Comparison of ENCODE assay signal across 24 cellular contexts in genomic region chr12:56804169-56804568, GRCh38. TPM values are rescaled to one million over a fixed set of nuclear protein-coding genes. Genes with fewer than 3 reads are reported as not detected.
"Had no signal": no experiment of that assay in that cellular context is flagged by ENCODE, and none has a peak within 500 bp of the region (broad histone marks: within the 10 kb centered on the region; RNA-seq: fewer than 3 reads in every experiment).

No MANE protein-coding gene starts in this region.

- H3K4me1 Mint-ChIP-seq: activated CD4-positive, alpha-beta T cell treated with anti-CD3 and anti-CD28 coated beads, Interleukin-2, amount 10 ng/mL, durations not matched to agents 7 days and 5 days; mesothelial cell of epicardium; nephron; T-cell had no signal

- H3K36me3 ChIP-seq: adrenal gland, suprapubic skin, vagina had no signal

- H3K27ac Mint-ChIP-seq: activated CD4-positive, alpha-beta T cell treated with anti-CD3 and anti-CD28 coated beads, Interleukin-2, amount 10 ng/mL, durations not matched to agents 7 days and 5 days; mesothelial cell of epicardium; nephron; stimulated activated naive CD8-positive, alpha-beta T cell treated with anti-CD3 and anti-CD28 coated beads, Interleukin-15, Interleukin-2, amounts not matched to agents 100 ng/mL and 50 ng/mL, for 24 hours; T-cell had no signal

- H3K27me3 Mint-ChIP-seq: activated CD4-positive, alpha-beta T cell treated with anti-CD3 and anti-CD28 coated beads, Interleukin-2, amount 10 ng/mL, durations not matched to agents 7 days and 5 days; stimulated activated naive CD8-positive, alpha-beta T cell treated with anti-CD3 and anti-CD28 coated beads, Interleukin-15, Interleukin-2, amounts not matched to agents 100 ng/mL and 50 ng/mL, for 24 hours; T-cell had no signal

- H3K4me1 ChIP-seq: vagina had no signal

- DNase-seq: activated CD4-positive, alpha-beta T cell treated with anti-CD3 and anti-CD28 coated beads, Interleukin-2, amount 10 ng/mL, durations not matched to agents 7 days and 5 days; activated CD8-positive, alpha-beta memory T cell treated with anti-CD3 and anti-CD28 coated beads for 24 hours; activated CD8-positive, alpha-beta memory T cell treated with anti-CD3 and anti-CD28 coated beads, Interleukin-2, amount 50 U/mL, for 48 hours; activated effector memory CD4-positive, alpha-beta T cell treated with Interleukin-2 at 50 U/mL for 16 hours; activated T-cell treated with anti-CD3 and anti-CD28 coated beads, Interleukin-2, amount 50 U/mL, for 48 hours; cerebellar nuclear complex; effector CD4-positive, alpha-beta T cell; right cardiac atrium; small intestine; stimulated activated CD4-positive, alpha-beta T cell treated with anti-CD3 and anti-CD28 coated beads, Interleukin-15, amount 100 ng/mL, for 24 hours; stimulated activated CD4-positive, alpha-beta T cell treated with anti-CD3 and anti-CD28 coated beads, Interleukin-2, amount 100 ng/mL, for 48 hours; T-cell; T1000; trophoblast cell had no signal

- H3K27ac ChIP-seq: adrenal gland, suprapubic skin, vagina had no signal

- ATAC-seq: activated naive CD4-positive, alpha-beta T cell treated with anti-CD3 and anti-CD28 coated beads, Interleukin-2, amount 50 U/mL, for 72 hours; left colon; T-cell had no signal

- H3K27me3 ChIP-seq: adrenal gland, suprapubic skin, vagina had no signal

- H3K4me3 ChIP-seq: adrenal gland, lung, suprapubic skin, vagina had no signal

- H3K4me3 Mint-ChIP-seq: activated CD4-positive, alpha-beta T cell treated with anti-CD3 and anti-CD28 coated beads, Interleukin-2, amount 10 ng/mL, durations not matched to agents 7 days and 5 days; mesothelial cell of epicardium; nephron; stimulated activated naive CD8-positive, alpha-beta T cell treated with anti-CD3 and anti-CD28 coated beads, Interleukin-15, Interleukin-2, amounts not matched to agents 100 ng/mL and 50 ng/mL, for 24 hours; T-cell had no signal

RNA-seq across cellular contexts. Expression of gene HSD17B6, which starts 41.0 kb away (rescaled TPM):
- total RNA-seq: glomerular endothelial cell had no signal
